In the genomic region with DNA sequence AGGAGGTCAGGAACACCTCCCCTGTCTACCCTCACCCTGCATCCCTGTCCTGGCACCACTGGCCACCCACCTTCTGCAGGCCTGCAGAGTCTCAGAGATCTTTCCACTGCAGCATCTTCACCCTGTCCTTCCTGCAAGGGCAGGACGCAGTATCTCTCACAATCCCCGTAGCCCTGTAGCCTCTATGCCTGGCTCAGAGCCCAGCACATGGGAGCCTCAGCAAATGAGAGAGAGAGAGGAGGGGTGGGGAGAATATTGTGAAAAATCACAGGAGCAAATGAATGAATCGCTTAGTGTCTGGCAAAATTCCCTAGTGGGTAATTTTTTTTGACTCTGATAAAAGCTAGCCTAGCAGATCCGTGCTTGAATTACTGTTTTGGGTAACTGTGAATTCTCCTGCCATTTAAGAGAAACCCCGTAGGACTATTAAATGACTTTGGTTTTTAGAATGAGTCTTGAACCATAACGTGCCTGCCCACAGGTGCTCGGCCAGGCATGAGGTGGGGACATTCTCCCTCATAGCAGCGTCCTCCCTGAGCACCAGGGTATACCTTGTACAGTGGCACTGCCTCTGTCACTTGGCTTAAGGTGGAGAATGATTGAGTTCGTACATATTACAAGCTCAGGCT, we compare ENCODE assay signal across 11 cellular contexts.
A peak's percentile ranks its signal among the peaks of the same experiment; 100 is the strongest.
DNase-seq lines count a peak whose midpoint lies in the region; ATAC-seq, FAIRE-seq and TF ChIP-seq lines count a peak whose summit lies in the region.
"Had no signal": no experiment of that assay in that cellular context is flagged by ENCODE, and none has a peak within 500 bp of the region (broad histone marks: within the 10 kb centered on the region; RNA-seq: fewer than 3 reads in every experiment).

No MANE protein-coding gene starts in this region.

- H3K36me3 ChIP-seq in astrocyte (ENCODE audit: insufficient read depth, low read length) (no peaks in the 10 kb centered on the region), colonic mucosa (no peaks in the 10 kb centered on the region)

- no peak for FAIRE-seq in astrocyte (lab: Jason Lieb, UNC)

- H3K27me3 Mint-ChIP-seq in astrocyte (ENCODE audit: low read depth, unreplicated experiment) (peaks cover 31% of the 10 kb centered on the region), glutamatergic neuron (ENCODE audit: unreplicated experiment) (peaks cover 5% of the 10 kb centered on the region)

- no peak overlapping the region for H3K27ac ChIP-seq in astrocyte (ENCODE audit: low read depth, low read length)
- H3K27ac ChIP-seq in colonic mucosa: no peak overlapping the region
- H3K27ac ChIP-seq: parathyroid adenoma had no signal

- H3K27me3 ChIP-seq in astrocyte (ENCODE audit: insufficient read depth, low read length) (no peaks in the 10 kb centered on the region), colonic mucosa (no peaks in the 10 kb centered on the region)

- H3K4me1 Mint-ChIP-seq in astrocyte (ENCODE audit: low read depth, unreplicated experiment) (no peaks in the 10 kb centered on the region), glutamatergic neuron (ENCODE audit: low read depth, unreplicated experiment) (peaks cover 31% of the 10 kb centered on the region)

- intact Hi-C loops in left cardiac atrium (cut with DNase I): loop anchor here (10.0 kb wide), 2 partner anchors 72 to 102 kb away; no protein-coding TSS in a partner anchor
- intact Hi-C loops in colonic mucosa (cut with DNase I): no loop called here

- no peaks in the 10 kb centered on the region for H3K79me2 ChIP-seq in astrocyte (ENCODE audit: insufficient read depth, low read length)
- H3K79me2 ChIP-seq: parathyroid adenoma had no signal

- no peak overlapping the region for H2AFZ ChIP-seq in astrocyte (ENCODE audit: low read depth, low read length)
- H2AFZ ChIP-seq: parathyroid adenoma had no signal

- H3K9me3 ChIP-seq in astrocyte (ENCODE audit: insufficient read depth, low read depth, low read length) (no peaks in the 10 kb centered on the region), colonic mucosa (no peaks in the 10 kb centered on the region)

- no peak for TF ChIP-seq CTCF in astrocyte (IDR thresholded peaks at IDR 0.05; ENCODE audit: insufficient read depth, low read depth, low read length)
- TF ChIP-seq CTCF in glutamatergic neuron (IDR thresholded peaks at IDR 0.05; ENCODE audit: partially characterized antibody, unreplicated experiment): no peak
- TF ChIP-seq CTCF in colonic mucosa (IDR thresholded peaks at IDR 0.05): no peak

- H3K4me2 ChIP-seq in astrocyte (ENCODE audit: low read length): no peak overlapping the region

- peak; percentile 58 to 61 for ATAC-seq in left cardiac atrium
- ATAC-seq in HG03521 (IDR thresholded peaks at IDR 0.05; ENCODE audit: unreplicated experiment): no peak

- H3K9me3 Mint-ChIP-seq in astrocyte (ENCODE audit: unreplicated experiment) (peaks cover 2% of the 10 kb centered on the region), glutamatergic neuron (ENCODE audit: unreplicated experiment) (peaks cover 5% of the 10 kb centered on the region)

- no peak overlapping the region for H3K27ac Mint-ChIP-seq in astrocyte (ENCODE audit: unreplicated experiment)
- H3K27ac Mint-ChIP-seq in glutamatergic neuron (ENCODE audit: unreplicated experiment): no peak overlapping the region

- H3K4me3 ChIP-seq in astrocyte (ENCODE audit: insufficient read depth, low read depth, low read length): no peak overlapping the region
- H3K4me3 ChIP-seq in skeletal muscle cell (ENCODE audit: low read depth, low read length): no peak overlapping the region
- no peak overlapping the region for H3K4me3 ChIP-seq in colonic mucosa

- peaks cover 4% of the 10 kb centered on the region for H3K36me3 Mint-ChIP-seq in astrocyte (ENCODE audit: low read depth, unreplicated experiment)
- no peaks in the 10 kb centered on the region for H3K36me3 Mint-ChIP-seq in glutamatergic neuron (ENCODE audit: unreplicated experiment)

- H3K9ac ChIP-seq in astrocyte (ENCODE audit: low read length) (no peak overlapping the region), colonic mucosa (ENCODE audit: low read depth in 2 of 2, low read length in 2 of 2) (no peak overlapping the region)
- H3K9ac ChIP-seq: parathyroid adenoma had no signal

- H3K4me1 ChIP-seq in astrocyte (ENCODE audit: insufficient read depth, low read length): no peaks in the 10 kb centered on the region
- H3K4me1 ChIP-seq in colonic mucosa: no peaks in the 10 kb centered on the region

- no peaks in the 10 kb centered on the region for H4K20me1 ChIP-seq in astrocyte (ENCODE audit: insufficient read depth, low read length)

- H3K4me3 Mint-ChIP-seq in astrocyte (ENCODE audit: unreplicated experiment) (no peak overlapping the region), glutamatergic neuron (ENCODE audit: unreplicated experiment) (no peak overlapping the region)

- DNase-seq in NCI-H1092 (lab: John Stamatoyannopoulos, UW) (peak; percentile 71), astrocyte (ENCODE audit: low read depth) (peak; percentile 48), left cardiac atrium (peak; percentile 53), skeletal muscle cell (ENCODE audit: low read depth) (peak; percentile 41), glutamatergic neuron (no peak), SK-N-DZ (ENCODE audit: low spot score) (no peak), colonic mucosa (no peak)
- DNase-seq: DMS53; effector CD4-positive, alpha-beta T cell had no signal

Comparison
In these comparisons a context has a peak if more than half of its experiments do, and no peak if none do; other contexts are left out.
1. DNase-seq: peak in NCI-H1092 (single experiment), astrocyte (single experiment), left cardiac atrium (single experiment) and skeletal muscle cell (single experiment); none in glutamatergic neuron (single experiment), SK-N-DZ (single experiment) and colonic mucosa (single experiment).